ENCODE assay signal across 13 cellular contexts in genomic region chr3:177329854-177330253, GRCh38.
"Had no signal": no experiment of that assay in that cellular context is flagged by ENCODE, and none has a peak within 500 bp of the region (broad histone marks: within the 10 kb centered on the region; RNA-seq: fewer than 3 reads in every experiment).

No MANE protein-coding gene starts in this region.

- H3K4me3 Mint-ChIP-seq: activated CD4-positive, alpha-beta memory T cell treated with anti-CD3 and anti-CD28 coated beads for 36 hours; activated naive CD8-positive, alpha-beta T cell treated with anti-CD3 and anti-CD28 coated beads for 36 hours; activated T-cell treated with anti-CD3 and anti-CD28 coated beads, Interleukin-2, amount 50 U/mL, for 72 hours; natural killer cell treated with Interleukin-12 subunit alpha and Interleukin-12 subunit beta and Interleukin-15 and Interleukin-18, amount 100 ng/mL, for 72 hours; type B pancreatic cell had no signal

- H3K27ac ChIP-seq: cardiac muscle cell, colonic mucosa, hepatocyte, SJSA1 had no signal

- H3K4me1 ChIP-seq: colonic mucosa, SJSA1 had no signal

- H3K27ac Mint-ChIP-seq: activated CD4-positive, alpha-beta memory T cell treated with anti-CD3 and anti-CD28 coated beads for 36 hours; activated naive CD8-positive, alpha-beta T cell treated with anti-CD3 and anti-CD28 coated beads for 36 hours; activated T-cell treated with anti-CD3 and anti-CD28 coated beads, Interleukin-2, amount 50 U/mL, for 72 hours; natural killer cell treated with Interleukin-12 subunit alpha and Interleukin-12 subunit beta and Interleukin-15 and Interleukin-18, amount 100 ng/mL, for 72 hours; type B pancreatic cell had no signal

- ATAC-seq: activated T-cell treated with anti-CD3 and anti-CD28 coated beads, Interleukin-2, amount 50 U/mL, for 72 hours; natural killer cell treated with Interleukin-12 subunit alpha and Interleukin-12 subunit beta and Interleukin-15 and Interleukin-18, amount 100 ng/mL, for 72 hours had no signal

- H3K4me2 ChIP-seq: hepatocyte had no signal

- H3K36me3 Mint-ChIP-seq: activated CD4-positive, alpha-beta memory T cell treated with anti-CD3 and anti-CD28 coated beads for 36 hours; activated naive CD8-positive, alpha-beta T cell treated with anti-CD3 and anti-CD28 coated beads for 36 hours; type B pancreatic cell had no signal

- H3K4me3 ChIP-seq: cardiac muscle cell, colonic mucosa, hepatocyte, SJSA1 had no signal

- H3K27me3 Mint-ChIP-seq: activated naive CD8-positive, alpha-beta T cell treated with anti-CD3 and anti-CD28 coated beads for 36 hours; natural killer cell treated with Interleukin-12 subunit alpha and Interleukin-12 subunit beta and Interleukin-15 and Interleukin-18, amount 100 ng/mL, for 72 hours; type B pancreatic cell had no signal

- DNase-seq: activated CD4-positive, alpha-beta memory T cell treated with anti-CD3 and anti-CD28 coated beads for 36 hours; activated gamma-delta T cell treated with Interleukin-2 at 50 U/mL for 16 hours; activated naive CD8-positive, alpha-beta T cell treated with anti-CD3 and anti-CD28 coated beads for 36 hours; activated T-cell treated with anti-CD3 and anti-CD28 coated beads, Interleukin-2, amount 50 U/mL, for 72 hours; colonic mucosa; mesenchymal stem cell; small intestine; T1000 had no signal

- H3K9me3 Mint-ChIP-seq: activated CD4-positive, alpha-beta memory T cell treated with anti-CD3 and anti-CD28 coated beads for 36 hours; activated naive CD8-positive, alpha-beta T cell treated with anti-CD3 and anti-CD28 coated beads for 36 hours; activated T-cell treated with anti-CD3 and anti-CD28 coated beads, Interleukin-2, amount 50 U/mL, for 72 hours; natural killer cell treated with Interleukin-12 subunit alpha and Interleukin-12 subunit beta and Interleukin-15 and Interleukin-18, amount 100 ng/mL, for 72 hours; type B pancreatic cell had no signal

- H3K79me2 ChIP-seq: hepatocyte had no signal

- H2AFZ ChIP-seq: hepatocyte had no signal

- H3K36me3 ChIP-seq: cardiac muscle cell, colonic mucosa, SJSA1 had no signal

- H3K27me3 ChIP-seq: cardiac muscle cell, colonic mucosa, hepatocyte, SJSA1 had no signal

- H3K9me3 ChIP-seq: colonic mucosa, SJSA1 had no signal
